In the genomic region with DNA sequence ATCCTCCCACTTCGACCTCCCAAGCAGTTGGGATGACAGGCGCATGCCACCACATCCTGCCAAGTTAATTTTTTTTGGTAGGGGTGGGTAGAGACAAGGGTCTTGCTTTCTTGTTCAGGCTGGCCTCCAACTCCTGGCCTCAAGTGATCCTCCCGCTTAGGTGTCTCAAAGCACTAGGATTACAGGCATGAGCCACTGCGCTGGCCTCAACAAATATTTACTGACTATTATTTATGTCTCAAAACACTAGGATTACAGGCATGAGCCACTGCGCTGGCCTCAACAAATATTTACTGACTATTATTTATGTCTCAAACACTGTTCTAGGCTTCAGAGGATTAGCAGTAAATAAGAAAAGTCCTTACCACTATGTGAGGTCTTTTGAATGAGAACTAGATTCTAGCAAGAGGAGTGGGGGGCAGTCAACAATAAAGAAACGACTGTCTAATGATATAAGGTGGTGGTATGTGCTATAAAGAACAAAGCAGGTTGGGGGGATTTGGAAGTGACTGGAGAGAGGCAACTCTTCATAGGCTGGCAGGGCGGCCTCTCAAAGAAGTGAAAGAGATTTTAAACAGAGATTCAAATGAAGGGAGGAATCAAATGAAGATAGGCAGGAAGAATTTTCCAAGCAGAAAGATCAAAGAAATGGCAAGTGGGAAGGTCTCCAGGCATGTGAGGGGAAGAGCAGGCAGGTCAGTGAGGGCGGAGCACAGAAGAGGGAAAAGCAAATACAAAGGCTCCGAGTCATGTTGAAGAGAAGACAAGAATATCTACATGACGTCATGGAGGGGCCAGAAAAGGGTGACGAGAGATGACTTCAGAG, we compare ENCODE assay signal across 1 cellular context.
TF ChIP-seq lines count a peak whose summit lies in the region.

No MANE protein-coding gene starts in this region.

TF ChIP-seq in HepG2, 621 proteins besides CTCF, POLR2A, EP300 and RAD21 (continued from another document and continues in another):
- TF ChIP-seq, protein P1, sequence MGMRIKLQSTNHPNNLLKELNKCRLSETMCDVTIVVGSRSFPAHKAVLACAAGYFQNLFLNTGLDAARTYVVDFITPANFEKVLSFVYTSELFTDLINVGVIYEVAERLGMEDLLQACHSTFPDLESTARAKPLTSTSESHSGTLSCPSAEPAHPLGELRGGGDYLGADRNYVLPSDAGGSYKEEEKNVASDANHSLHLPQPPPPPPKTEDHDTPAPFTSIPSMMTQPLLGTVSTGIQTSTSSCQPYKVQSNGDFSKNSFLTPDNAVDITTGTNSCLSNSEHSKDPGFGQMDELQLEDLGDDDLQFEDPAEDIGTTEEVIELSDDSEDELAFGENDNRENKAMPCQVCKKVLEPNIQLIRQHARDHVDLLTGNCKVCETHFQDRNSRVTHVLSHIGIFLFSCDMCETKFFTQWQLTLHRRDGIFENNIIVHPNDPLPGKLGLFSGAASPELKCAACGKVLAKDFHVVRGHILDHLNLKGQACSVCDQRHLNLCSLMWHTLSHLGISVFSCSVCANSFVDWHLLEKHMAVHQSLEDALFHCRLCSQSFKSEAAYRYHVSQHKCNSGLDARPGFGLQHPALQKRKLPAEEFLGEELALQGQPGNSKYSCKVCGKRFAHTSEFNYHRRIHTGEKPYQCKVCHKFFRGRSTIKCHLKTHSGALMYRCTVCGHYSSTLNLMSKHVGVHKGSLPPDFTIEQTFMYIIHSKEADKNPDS (CRISPR knock-in tag; IDR thresholded peaks at IDR 0.05), result no peak
- no peak for TF ChIP-seq GTF3A (CRISPR knock-in tag; conservative IDR thresholded peaks at IDR 0.05)
- TF ChIP-seq, protein P2, sequence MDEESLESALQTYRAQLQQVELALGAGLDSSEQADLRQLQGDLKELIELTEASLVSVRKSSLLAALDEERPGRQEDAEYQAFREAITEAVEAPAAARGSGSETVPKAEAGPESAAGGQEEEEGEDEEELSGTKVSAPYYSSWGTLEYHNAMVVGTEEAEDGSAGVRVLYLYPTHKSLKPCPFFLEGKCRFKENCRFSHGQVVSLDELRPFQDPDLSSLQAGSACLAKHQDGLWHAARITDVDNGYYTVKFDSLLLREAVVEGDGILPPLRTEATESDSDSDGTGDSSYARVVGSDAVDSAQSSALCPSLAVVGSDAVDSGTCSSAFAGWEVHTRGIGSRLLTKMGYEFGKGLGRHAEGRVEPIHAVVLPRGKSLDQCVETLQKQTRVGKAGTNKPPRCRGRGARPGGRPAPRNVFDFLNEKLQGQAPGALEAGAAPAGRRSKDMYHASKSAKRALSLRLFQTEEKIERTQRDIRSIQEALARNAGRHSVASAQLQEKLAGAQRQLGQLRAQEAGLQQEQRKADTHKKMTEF (CRISPR knock-in tag; IDR thresholded peaks at IDR 0.05), result peak; percentile 94
- TF ChIP-seq SMC3 (IDR thresholded peaks at IDR 0.05; ENCODE audit: low read length), result peak; percentile 51; the same call in 1 of the 2 replicates
- TF ChIP-seq, protein P3, sequence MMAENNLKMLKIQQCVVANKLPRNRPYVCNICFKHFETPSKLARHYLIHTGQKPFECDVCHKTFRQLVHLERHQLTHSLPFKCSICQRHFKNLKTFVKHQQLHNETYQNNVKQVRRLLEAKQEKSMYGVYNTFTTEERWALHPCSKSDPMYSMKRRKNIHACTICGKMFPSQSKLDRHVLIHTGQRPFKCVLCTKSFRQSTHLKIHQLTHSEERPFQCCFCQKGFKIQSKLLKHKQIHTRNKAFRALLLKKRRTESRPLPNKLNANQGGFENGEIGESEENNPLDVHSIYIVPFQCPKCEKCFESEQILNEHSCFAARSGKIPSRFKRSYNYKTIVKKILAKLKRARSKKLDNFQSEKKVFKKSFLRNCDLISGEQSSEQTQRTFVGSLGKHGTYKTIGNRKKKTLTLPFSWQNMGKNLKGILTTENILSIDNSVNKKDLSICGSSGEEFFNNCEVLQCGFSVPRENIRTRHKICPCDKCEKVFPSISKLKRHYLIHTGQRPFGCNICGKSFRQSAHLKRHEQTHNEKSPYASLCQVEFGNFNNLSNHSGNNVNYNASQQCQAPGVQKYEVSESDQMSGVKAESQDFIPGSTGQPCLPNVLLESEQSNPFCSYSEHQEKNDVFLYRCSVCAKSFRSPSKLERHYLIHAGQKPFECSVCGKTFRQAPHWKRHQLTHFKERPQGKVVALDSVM (CRISPR knock-in tag; IDR thresholded peaks at IDR 0.05), result peak; percentile 95
- TF ChIP-seq EEA1 (CRISPR knock-in tag; IDR thresholded peaks at IDR 0.05; ENCODE audit: borderline replicate concordance), result no peak
- TF ChIP-seq, protein P4, sequence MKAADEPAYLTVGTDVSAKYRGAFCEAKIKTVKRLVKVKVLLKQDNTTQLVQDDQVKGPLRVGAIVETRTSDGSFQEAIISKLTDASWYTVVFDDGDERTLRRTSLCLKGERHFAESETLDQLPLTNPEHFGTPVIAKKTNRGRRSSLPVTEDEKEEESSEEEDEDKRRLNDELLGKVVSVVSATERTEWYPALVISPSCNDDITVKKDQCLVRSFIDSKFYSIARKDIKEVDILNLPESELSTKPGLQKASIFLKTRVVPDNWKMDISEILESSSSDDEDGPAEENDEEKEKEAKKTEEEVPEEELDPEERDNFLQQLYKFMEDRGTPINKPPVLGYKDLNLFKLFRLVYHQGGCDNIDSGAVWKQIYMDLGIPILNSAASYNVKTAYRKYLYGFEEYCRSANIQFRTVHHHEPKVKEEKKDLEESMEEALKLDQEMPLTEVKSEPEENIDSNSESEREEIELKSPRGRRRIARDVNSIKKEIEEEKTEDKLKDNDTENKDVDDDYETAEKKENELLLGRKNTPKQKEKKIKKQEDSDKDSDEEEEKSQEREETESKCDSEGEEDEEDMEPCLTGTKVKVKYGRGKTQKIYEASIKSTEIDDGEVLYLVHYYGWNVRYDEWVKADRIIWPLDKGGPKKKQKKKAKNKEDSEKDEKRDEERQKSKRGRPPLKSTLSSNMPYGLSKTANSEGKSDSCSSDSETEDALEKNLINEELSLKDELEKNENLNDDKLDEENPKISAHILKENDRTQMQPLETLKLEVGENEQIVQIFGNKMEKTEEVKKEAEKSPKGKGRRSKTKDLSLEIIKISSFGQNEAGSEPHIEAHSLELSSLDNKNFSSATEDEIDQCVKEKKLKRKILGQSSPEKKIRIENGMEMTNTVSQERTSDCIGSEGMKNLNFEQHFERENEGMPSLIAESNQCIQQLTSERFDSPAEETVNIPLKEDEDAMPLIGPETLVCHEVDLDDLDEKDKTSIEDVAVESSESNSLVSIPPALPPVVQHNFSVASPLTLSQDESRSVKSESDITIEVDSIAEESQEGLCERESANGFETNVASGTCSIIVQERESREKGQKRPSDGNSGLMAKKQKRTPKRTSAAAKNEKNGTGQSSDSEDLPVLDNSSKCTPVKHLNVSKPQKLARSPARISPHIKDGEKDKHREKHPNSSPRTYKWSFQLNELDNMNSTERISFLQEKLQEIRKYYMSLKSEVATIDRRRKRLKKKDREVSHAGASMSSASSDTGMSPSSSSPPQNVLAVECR (CRISPR knock-in tag; IDR thresholded peaks at IDR 0.05; ENCODE audit: borderline replicate concordance), result peak; percentile 41; the same call in 1 of the 2 replicates
- TF ChIP-seq, protein P5, sequence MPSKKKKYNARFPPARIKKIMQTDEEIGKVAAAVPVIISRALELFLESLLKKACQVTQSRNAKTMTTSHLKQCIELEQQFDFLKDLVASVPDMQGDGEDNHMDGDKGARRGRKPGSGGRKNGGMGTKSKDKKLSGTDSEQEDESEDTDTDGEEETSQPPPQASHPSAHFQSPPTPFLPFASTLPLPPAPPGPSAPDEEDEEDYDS (CRISPR knock-in tag; IDR thresholded peaks at IDR 0.05), result no peak
- TF ChIP-seq MIER2 (CRISPR knock-in tag; IDR thresholded peaks at IDR 0.05), result no peak
- TF ChIP-seq ZNF253 (CRISPR knock-in tag; IDR thresholded peaks at IDR 0.05; ENCODE audit: borderline replicate concordance), result no peak
- no peak for TF ChIP-seq SRF (IDR thresholded peaks at IDR 0.05; ENCODE audit: low read depth, low read length)
- no peak for TF ChIP-seq ZNF335 (CRISPR knock-in tag; IDR thresholded peaks at IDR 0.05)
- no peak for TF ChIP-seq ZNF232 (CRISPR knock-in tag; IDR thresholded peaks at IDR 0.05; ENCODE audit: borderline replicate concordance)
- peak; percentile 25; the same call in 1 of the 2 replicates for TF ChIP-seq ZNF460 (CRISPR knock-in tag; IDR thresholded peaks at IDR 0.05; ENCODE audit: borderline replicate concordance)
- TF ChIP-seq ZNF878 (CRISPR knock-in tag; IDR thresholded peaks at IDR 0.05), result peak; percentile 76; the same call in 1 of the 2 replicates
- TF ChIP-seq GATAD1 (CRISPR knock-in tag; IDR thresholded peaks at IDR 0.05), result no peak
- TF ChIP-seq ZNF790 (CRISPR knock-in tag; IDR thresholded peaks at IDR 0.05; ENCODE audit: borderline replicate concordance), result no peak
- TF ChIP-seq, protein P6, sequence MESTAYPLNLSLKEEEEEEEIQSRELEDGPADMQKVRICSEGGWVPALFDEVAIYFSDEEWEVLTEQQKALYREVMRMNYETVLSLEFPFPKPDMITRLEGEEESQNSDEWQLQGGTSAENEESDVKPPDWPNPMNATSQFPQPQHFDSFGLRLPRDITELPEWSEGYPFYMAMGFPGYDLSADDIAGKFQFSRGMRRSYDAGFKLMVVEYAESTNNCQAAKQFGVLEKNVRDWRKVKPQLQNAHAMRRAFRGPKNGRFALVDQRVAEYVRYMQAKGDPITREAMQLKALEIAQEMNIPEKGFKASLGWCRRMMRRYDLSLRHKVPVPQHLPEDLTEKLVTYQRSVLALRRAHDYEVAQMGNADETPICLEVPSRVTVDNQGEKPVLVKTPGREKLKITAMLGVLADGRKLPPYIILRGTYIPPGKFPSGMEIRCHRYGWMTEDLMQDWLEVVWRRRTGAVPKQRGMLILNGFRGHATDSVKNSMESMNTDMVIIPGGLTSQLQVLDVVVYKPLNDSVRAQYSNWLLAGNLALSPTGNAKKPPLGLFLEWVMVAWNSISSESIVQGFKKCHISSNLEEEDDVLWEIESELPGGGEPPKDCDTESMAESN (CRISPR knock-in tag; conservative IDR thresholded peaks at IDR 0.05), result 0 out of 2 replicates have a peak, but pooled peaks have one; percentile 42
- TF ChIP-seq, protein P7, sequence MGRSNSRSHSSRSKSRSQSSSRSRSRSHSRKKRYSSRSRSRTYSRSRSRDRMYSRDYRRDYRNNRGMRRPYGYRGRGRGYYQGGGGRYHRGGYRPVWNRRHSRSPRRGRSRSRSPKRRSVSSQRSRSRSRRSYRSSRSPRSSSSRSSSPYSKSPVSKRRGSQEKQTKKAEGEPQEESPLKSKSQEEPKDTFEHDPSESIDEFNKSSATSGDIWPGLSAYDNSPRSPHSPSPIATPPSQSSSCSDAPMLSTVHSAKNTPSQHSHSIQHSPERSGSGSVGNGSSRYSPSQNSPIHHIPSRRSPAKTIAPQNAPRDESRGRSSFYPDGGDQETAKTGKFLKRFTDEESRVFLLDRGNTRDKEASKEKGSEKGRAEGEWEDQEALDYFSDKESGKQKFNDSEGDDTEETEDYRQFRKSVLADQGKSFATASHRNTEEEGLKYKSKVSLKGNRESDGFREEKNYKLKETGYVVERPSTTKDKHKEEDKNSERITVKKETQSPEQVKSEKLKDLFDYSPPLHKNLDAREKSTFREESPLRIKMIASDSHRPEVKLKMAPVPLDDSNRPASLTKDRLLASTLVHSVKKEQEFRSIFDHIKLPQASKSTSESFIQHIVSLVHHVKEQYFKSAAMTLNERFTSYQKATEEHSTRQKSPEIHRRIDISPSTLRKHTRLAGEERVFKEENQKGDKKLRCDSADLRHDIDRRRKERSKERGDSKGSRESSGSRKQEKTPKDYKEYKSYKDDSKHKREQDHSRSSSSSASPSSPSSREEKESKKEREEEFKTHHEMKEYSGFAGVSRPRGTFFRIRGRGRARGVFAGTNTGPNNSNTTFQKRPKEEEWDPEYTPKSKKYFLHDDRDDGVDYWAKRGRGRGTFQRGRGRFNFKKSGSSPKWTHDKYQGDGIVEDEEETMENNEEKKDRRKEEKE (IDR thresholded peaks at IDR 0.05), result no peak
- TF ChIP-seq, protein P8, sequence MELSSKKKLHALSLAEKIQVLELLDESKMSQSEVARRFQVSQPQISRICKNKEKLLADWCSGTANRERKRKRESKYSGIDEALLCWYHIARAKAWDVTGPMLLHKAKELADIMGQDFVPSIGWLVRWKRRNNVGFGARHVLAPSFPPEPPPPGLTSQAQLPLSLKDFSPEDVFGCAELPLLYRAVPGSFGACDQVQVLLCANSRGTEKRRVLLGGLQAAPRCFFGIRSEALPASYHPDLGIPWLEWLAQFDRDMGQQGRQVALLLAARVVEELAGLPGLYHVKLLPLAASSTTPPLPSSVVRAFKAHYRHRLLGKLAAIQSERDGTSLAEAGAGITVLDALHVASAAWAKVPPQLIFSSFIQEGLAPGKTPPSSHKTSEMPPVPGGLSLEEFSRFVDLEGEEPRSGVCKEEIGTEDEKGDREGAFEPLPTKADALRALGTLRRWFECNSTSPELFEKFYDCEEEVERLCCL (CRISPR knock-in tag; IDR thresholded peaks at IDR 0.05; ENCODE audit: borderline replicate concordance), result no peak
- no peak for TF ChIP-seq ZSCAN12 (CRISPR knock-in tag; IDR thresholded peaks at IDR 0.05)
- TF ChIP-seq, protein P9, sequence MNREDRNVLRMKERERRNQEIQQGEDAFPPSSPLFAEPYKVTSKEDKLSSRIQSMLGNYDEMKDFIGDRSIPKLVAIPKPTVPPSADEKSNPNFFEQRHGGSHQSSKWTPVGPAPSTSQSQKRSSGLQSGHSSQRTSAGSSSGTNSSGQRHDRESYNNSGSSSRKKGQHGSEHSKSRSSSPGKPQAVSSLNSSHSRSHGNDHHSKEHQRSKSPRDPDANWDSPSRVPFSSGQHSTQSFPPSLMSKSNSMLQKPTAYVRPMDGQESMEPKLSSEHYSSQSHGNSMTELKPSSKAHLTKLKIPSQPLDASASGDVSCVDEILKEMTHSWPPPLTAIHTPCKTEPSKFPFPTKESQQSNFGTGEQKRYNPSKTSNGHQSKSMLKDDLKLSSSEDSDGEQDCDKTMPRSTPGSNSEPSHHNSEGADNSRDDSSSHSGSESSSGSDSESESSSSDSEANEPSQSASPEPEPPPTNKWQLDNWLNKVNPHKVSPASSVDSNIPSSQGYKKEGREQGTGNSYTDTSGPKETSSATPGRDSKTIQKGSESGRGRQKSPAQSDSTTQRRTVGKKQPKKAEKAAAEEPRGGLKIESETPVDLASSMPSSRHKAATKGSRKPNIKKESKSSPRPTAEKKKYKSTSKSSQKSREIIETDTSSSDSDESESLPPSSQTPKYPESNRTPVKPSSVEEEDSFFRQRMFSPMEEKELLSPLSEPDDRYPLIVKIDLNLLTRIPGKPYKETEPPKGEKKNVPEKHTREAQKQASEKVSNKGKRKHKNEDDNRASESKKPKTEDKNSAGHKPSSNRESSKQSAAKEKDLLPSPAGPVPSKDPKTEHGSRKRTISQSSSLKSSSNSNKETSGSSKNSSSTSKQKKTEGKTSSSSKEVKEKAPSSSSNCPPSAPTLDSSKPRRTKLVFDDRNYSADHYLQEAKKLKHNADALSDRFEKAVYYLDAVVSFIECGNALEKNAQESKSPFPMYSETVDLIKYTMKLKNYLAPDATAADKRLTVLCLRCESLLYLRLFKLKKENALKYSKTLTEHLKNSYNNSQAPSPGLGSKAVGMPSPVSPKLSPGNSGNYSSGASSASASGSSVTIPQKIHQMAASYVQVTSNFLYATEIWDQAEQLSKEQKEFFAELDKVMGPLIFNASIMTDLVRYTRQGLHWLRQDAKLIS (CRISPR knock-in tag; IDR thresholded peaks at IDR 0.05), result no peak
- no peak for TF ChIP-seq ZFP36L1 (CRISPR knock-in tag; IDR thresholded peaks at IDR 0.05)
- TF ChIP-seq, protein P10, sequence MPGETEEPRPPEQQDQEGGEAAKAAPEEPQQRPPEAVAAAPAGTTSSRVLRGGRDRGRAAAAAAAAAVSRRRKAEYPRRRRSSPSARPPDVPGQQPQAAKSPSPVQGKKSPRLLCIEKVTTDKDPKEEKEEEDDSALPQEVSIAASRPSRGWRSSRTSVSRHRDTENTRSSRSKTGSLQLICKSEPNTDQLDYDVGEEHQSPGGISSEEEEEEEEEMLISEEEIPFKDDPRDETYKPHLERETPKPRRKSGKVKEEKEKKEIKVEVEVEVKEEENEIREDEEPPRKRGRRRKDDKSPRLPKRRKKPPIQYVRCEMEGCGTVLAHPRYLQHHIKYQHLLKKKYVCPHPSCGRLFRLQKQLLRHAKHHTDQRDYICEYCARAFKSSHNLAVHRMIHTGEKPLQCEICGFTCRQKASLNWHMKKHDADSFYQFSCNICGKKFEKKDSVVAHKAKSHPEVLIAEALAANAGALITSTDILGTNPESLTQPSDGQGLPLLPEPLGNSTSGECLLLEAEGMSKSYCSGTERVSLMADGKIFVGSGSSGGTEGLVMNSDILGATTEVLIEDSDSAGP (CRISPR knock-in tag; IDR thresholded peaks at IDR 0.05; ENCODE audit: borderline replicate concordance), result no peak
- no peak for TF ChIP-seq ZNF713 (CRISPR knock-in tag; IDR thresholded peaks at IDR 0.05)
